Comparison of ENCODE assay signal across 13 cellular contexts in the genomic region with DNA sequence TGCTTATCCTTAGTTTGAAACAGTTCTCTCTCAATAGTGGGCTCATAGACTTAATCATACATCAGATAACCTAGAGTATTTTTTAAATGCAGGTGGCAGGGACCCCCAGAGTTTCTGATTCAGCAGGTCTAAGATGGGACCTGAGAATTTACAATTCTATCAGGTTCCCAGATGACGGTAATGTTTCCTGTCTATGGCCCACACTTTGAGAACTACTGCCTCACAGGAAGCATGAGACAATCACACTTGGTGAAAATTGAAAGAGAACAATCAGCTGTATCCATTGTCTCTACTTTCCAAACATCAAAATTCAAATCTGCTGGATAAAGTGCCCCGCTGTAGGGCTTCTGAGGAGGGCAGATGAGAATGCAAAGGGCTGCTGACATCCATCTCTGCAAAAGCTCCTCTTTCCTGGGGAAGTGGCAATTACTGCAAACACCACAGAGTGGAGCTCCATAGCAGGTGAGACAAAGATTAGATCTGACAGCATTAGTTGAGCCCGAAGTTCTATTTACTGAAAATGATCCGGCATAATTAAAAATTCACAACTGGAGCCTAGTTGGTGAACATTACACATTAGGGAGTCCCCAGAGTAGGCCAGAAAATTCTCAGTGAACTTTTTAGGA.
DNase-seq lines count a peak whose midpoint lies in the region; TF ChIP-seq lines count a peak whose summit lies in the region.
"Had no signal": no experiment of that assay in that cellular context is flagged by ENCODE, and none has a peak within 500 bp of the region (broad histone marks: within the 10 kb centered on the region; RNA-seq: fewer than 3 reads in every experiment).

No MANE protein-coding gene starts in this region.

- H3K36me3 Mint-ChIP-seq in endodermal cell (ENCODE audit: low read depth) (peaks cover 15% of the 10 kb centered on the region), progenitor cell of endocrine pancreas (ENCODE audit: insufficient read depth) (peaks cover 10% of the 10 kb centered on the region)
- H3K36me3 Mint-ChIP-seq in activated T-helper 1 cell treated with anti-CD3 and anti-CD28 coated beads, Interleukin-12 subunit alpha, Interleukin-12 subunit beta, Interleukin-2, Interleukin-4 antibody, amounts not matched to agents 30 ng/mL and 10 ng/mL and 1 ng/mL, durations not matched to agents 14 hours and 24 hours and 36 hours (ENCODE audit: low read depth): no peaks in the 10 kb centered on the region
- H3K36me3 Mint-ChIP-seq: stimulated activated naive B cell treated with anti-CD40 and anti-IgM and Interleukin-4, amounts not matched to agents 10 μg/mL and 1 μg/mL and 100 μg/mL, for 72 hours had no signal

- peaks cover 27% of the 10 kb centered on the region for H3K9me3 Mint-ChIP-seq in endodermal cell
- H3K9me3 Mint-ChIP-seq in progenitor cell of endocrine pancreas (ENCODE audit: low read depth): peaks cover 14% of the 10 kb centered on the region
- no peaks in the 10 kb centered on the region for H3K9me3 Mint-ChIP-seq in activated T-helper 1 cell treated with anti-CD3 and anti-CD28 coated beads, Interleukin-12 subunit alpha, Interleukin-12 subunit beta, Interleukin-2, Interleukin-4 antibody, amounts not matched to agents 30 ng/mL and 10 ng/mL and 1 ng/mL, durations not matched to agents 14 hours and 24 hours and 36 hours

- peak; percentile 21 for DNase-seq in NCI-H2196 (lab: John Stamatoyannopoulos, UW; ENCODE audit: unreplicated experiment)
- no peak for DNase-seq in NCI-H2196 treated with DMSO at 0.1 percent for 48 hours (lab: John Stamatoyannopoulos, UW; ENCODE audit: unreplicated experiment)
- DNase-seq in LNCaP clone FGC (ENCODE audit: low read depth): no peak
- DNase-seq in endodermal cell: peak; percentile 59
- no peak for DNase-seq in progenitor cell of endocrine pancreas (ENCODE audit: low spot score, unreplicated experiment)
- no peak for DNase-seq in activated naive CD4-positive, alpha-beta T cell treated with Interleukin-2 at 50 U/mL for 16 hours
- DNase-seq in NCI-H1092 treated with DMSO at 0.1 percent for 48 hours (lab: John Stamatoyannopoulos, UW): no peak
- DNase-seq in activated T-helper 1 cell treated with anti-CD3 and anti-CD28 coated beads, Interleukin-12 subunit alpha, Interleukin-12 subunit beta, Interleukin-2, Interleukin-4 antibody, amounts not matched to agents 30 ng/mL and 10 ng/mL and 1 ng/mL, durations not matched to agents 14 hours and 24 hours and 36 hours (ENCODE audit: low spot score): no peak
- DNase-seq: MG63; stimulated activated CD4-positive, alpha-beta T cell treated with anti-CD3 and anti-CD28 coated beads, Interleukin-15, amount 100 ng/mL, for 24 hours; stimulated activated naive B cell treated with anti-CD40 and anti-IgM and Interleukin-4, amounts not matched to agents 10 μg/mL and 1 μg/mL and 100 μg/mL, for 72 hours had no signal

- no peak overlapping the region for H3K27ac ChIP-seq in endodermal cell (ENCODE audit: low read depth, low read length)
- H3K27ac ChIP-seq: epithelial cell of prostate had no signal

- intact Hi-C loops in activated T-helper 1 cell treated with anti-CD3 and anti-CD28 coated beads, Interleukin-12 subunit alpha, Interleukin-12 subunit beta, Interleukin-2, Interleukin-4 antibody, amounts not matched to agents 30 ng/mL and 10 ng/mL and 1 ng/mL, durations not matched to agents 14 hours and 24 hours and 36 hours (cut with micrococcal nuclease): loop anchor here (1.0 kb wide), 1 partner anchor 99 kb away; no protein-coding TSS in a partner anchor

- TF ChIP-seq CTCF in LNCaP clone FGC (IDR thresholded peaks at IDR 0.05; ENCODE audit: control insufficient read depth, extremely low read depth, insufficient read depth) (peak; percentile 39), endodermal cell (conservative IDR thresholded peaks at IDR 0.05) (peak; percentile 71), progenitor cell of endocrine pancreas (IDR thresholded peaks at IDR 0.05; ENCODE audit: unreplicated experiment) (peak; percentile 29)

- WGBS in endodermal cell (ENCODE audit: insufficient coverage in 1 of 2, insufficient read length in 1 of 2), 2 experiments: 40 to 46% methylated on average over 2 to 4 of the region's 4 CpGs

- peak overlapping the region; percentile 64 for H3K27ac Mint-ChIP-seq in endodermal cell
- H3K27ac Mint-ChIP-seq in progenitor cell of endocrine pancreas: no peak overlapping the region
- no peak overlapping the region for H3K27ac Mint-ChIP-seq in activated T-helper 1 cell treated with anti-CD3 and anti-CD28 coated beads, Interleukin-12 subunit alpha, Interleukin-12 subunit beta, Interleukin-2, Interleukin-4 antibody, amounts not matched to agents 30 ng/mL and 10 ng/mL and 1 ng/mL, durations not matched to agents 14 hours and 24 hours and 36 hours
- H3K27ac Mint-ChIP-seq: naive thymus-derived CD8-positive, alpha-beta T cell; stimulated activated naive B cell treated with anti-CD40 and anti-IgM and Interleukin-4, amounts not matched to agents 10 μg/mL and 1 μg/mL and 100 μg/mL, for 72 hours had no signal

- H3K27me3 ChIP-seq in endodermal cell (ENCODE audit: control insufficient read depth, insufficient read depth, low read length, poor library complexity, severe bottlenecking): peaks cover 20% of the 10 kb centered on the region
- H3K27me3 ChIP-seq: MG63 had no signal

- H3K4me3 Mint-ChIP-seq in endodermal cell (no peak overlapping the region), progenitor cell of endocrine pancreas (ENCODE audit: low read depth) (peak overlapping the region; percentile 17)
- no peak overlapping the region for H3K4me3 Mint-ChIP-seq in activated T-helper 1 cell treated with anti-CD3 and anti-CD28 coated beads, Interleukin-12 subunit alpha, Interleukin-12 subunit beta, Interleukin-2, Interleukin-4 antibody, amounts not matched to agents 30 ng/mL and 10 ng/mL and 1 ng/mL, durations not matched to agents 14 hours and 24 hours and 36 hours
- H3K4me3 Mint-ChIP-seq: stimulated activated naive B cell treated with anti-CD40 and anti-IgM and Interleukin-4, amounts not matched to agents 10 μg/mL and 1 μg/mL and 100 μg/mL, for 72 hours had no signal

- H3K27me3 Mint-ChIP-seq in endodermal cell (ENCODE audit: insufficient read depth): peaks cover 23% of the 10 kb centered on the region
- peaks cover 4% of the 10 kb centered on the region for H3K27me3 Mint-ChIP-seq in progenitor cell of endocrine pancreas
- no peaks in the 10 kb centered on the region for H3K27me3 Mint-ChIP-seq in activated T-helper 1 cell treated with anti-CD3 and anti-CD28 coated beads, Interleukin-12 subunit alpha, Interleukin-12 subunit beta, Interleukin-2, Interleukin-4 antibody, amounts not matched to agents 30 ng/mL and 10 ng/mL and 1 ng/mL, durations not matched to agents 14 hours and 24 hours and 36 hours (ENCODE audit: insufficient read depth)
- H3K27me3 Mint-ChIP-seq: naive thymus-derived CD8-positive, alpha-beta T cell had no signal

- no peaks in the 10 kb centered on the region for H3K36me3 ChIP-seq in endodermal cell (ENCODE audit: control insufficient read depth, insufficient read depth, low read length)
- H3K36me3 ChIP-seq: MG63 had no signal

- H3K4me1 ChIP-seq in endodermal cell (ENCODE audit: control insufficient read depth, insufficient read depth, low read length): no peaks in the 10 kb centered on the region

- peaks cover 60% of the 10 kb centered on the region for H3K4me1 Mint-ChIP-seq in endodermal cell
- H3K4me1 Mint-ChIP-seq in progenitor cell of endocrine pancreas (ENCODE audit: low read depth): peaks cover 31% of the 10 kb centered on the region
- peaks cover 4% of the 10 kb centered on the region for H3K4me1 Mint-ChIP-seq in activated T-helper 1 cell treated with anti-CD3 and anti-CD28 coated beads, Interleukin-12 subunit alpha, Interleukin-12 subunit beta, Interleukin-2, Interleukin-4 antibody, amounts not matched to agents 30 ng/mL and 10 ng/mL and 1 ng/mL, durations not matched to agents 14 hours and 24 hours and 36 hours (ENCODE audit: low read depth)
- H3K4me1 Mint-ChIP-seq: stimulated activated naive B cell treated with anti-CD40 and anti-IgM and Interleukin-4, amounts not matched to agents 10 μg/mL and 1 μg/mL and 100 μg/mL, for 72 hours had no signal

- no peak overlapping the region for H3K4me3 ChIP-seq in LNCaP clone FGC (ENCODE audit: low read depth, low read length)
- H3K4me3 ChIP-seq in endodermal cell (ENCODE audit: low read length): no peak overlapping the region
- H3K4me3 ChIP-seq: MG63 had no signal

- H3K9ac ChIP-seq in endodermal cell (ENCODE audit: extremely low read depth, low read length, poor library complexity, severe bottlenecking): no peak overlapping the region

- peaks cover 7% of the 10 kb centered on the region for H3K9me3 ChIP-seq in endodermal cell (ENCODE audit: control insufficient read depth, low read length)
- H3K9me3 ChIP-seq: MG63 had no signal

Comparison
In these comparisons a context has a peak if more than half of its experiments do, and no peak if none do; other contexts are left out.
1. DNase-seq: peak in NCI-H2196 (single experiment) and endodermal cell (single experiment); none in NCI-H2196 treated with DMSO at 0.1 percent for 48 hours (single experiment), LNCaP clone FGC (single experiment), progenitor cell of endocrine pancreas (single experiment), activated naive CD4-positive, alpha-beta T cell treated with Interleukin-2 at 50 U/mL for 16 hours (single experiment), NCI-H1092 treated with DMSO at 0.1 percent for 48 hours (single experiment) and activated T-helper 1 cell treated with anti-CD3 and anti-CD28 coated beads, Interleukin-12 subunit alpha, Interleukin-12 subunit beta, Interleukin-2, Interleukin-4 antibody, amounts not matched to agents 30 ng/mL and 10 ng/mL and 1 ng/mL, durations not matched to agents 14 hours and 24 hours and 36 hours (single experiment).
2. Peak in every context shown above with its lines, with median percentiles within 50 percentile points of each other: CTCF ChIP-seq.